In genomic region chr15:39918688-39919385, GRCh38 we compare ENCODE assay signal across 8 cellular contexts. TPM values are rescaled to one million over a fixed set of nuclear protein-coding genes. Genes with fewer than 3 reads are reported as not detected.
DNase-seq lines count a peak whose midpoint lies in the region; ATAC-seq and TF ChIP-seq lines count a peak whose summit lies in the region.

No MANE protein-coding gene starts in this region.

- peaks cover 18% of the 10 kb centered on the region for H3K4me1 ChIP-seq in CD4-positive, CD25-positive, alpha-beta regulatory T cell (ENCODE audit: control insufficient read depth, insufficient read depth, low read length, poor library complexity, severe bottlenecking)
- H3K4me1 ChIP-seq in endocrine pancreas (ENCODE audit: control insufficient read depth, insufficient read depth, low read length): no peaks in the 10 kb centered on the region

- peaks cover 48% of the 10 kb centered on the region for H3K27me3 Mint-ChIP-seq in CD4-positive, CD25-positive, alpha-beta regulatory T cell
- H3K27me3 Mint-ChIP-seq in nephron progenitor cell (ENCODE audit: low read depth, poor library complexity): peaks cover 42% of the 10 kb centered on the region

- H3K27me3 ChIP-seq in CD4-positive, CD25-positive, alpha-beta regulatory T cell (ENCODE audit: control insufficient read depth, insufficient read depth, low read length): peaks cover 28% of the 10 kb centered on the region
- no peaks in the 10 kb centered on the region for H3K27me3 ChIP-seq in MG63
- no peaks in the 10 kb centered on the region for H3K27me3 ChIP-seq in endocrine pancreas (ENCODE audit: control insufficient read depth, insufficient read depth, low read length)

- ATAC-seq in CD4-positive, CD25-positive, alpha-beta regulatory T cell (ENCODE audit: low read depth in 2 of 2): no peak

- H3K4me3 Mint-ChIP-seq in CD4-positive, CD25-positive, alpha-beta regulatory T cell: peak overlapping the region; percentile 37 to 76 (median 74)
- peak overlapping the region; percentile 75 for H3K4me3 Mint-ChIP-seq in nephron progenitor cell

- no peaks in the 10 kb centered on the region for H3K9me3 ChIP-seq in CD4-positive, CD25-positive, alpha-beta regulatory T cell (ENCODE audit: control insufficient read depth in 2 of 2, low read length in 2 of 2)
- H3K9me3 ChIP-seq in MG63 (no peaks in the 10 kb centered on the region), endocrine pancreas (ENCODE audit: control insufficient read depth, low read length) (no peaks in the 10 kb centered on the region)

- H3K27ac Mint-ChIP-seq in CD4-positive, CD25-positive, alpha-beta regulatory T cell: peak overlapping the region in 1 of 3 donors; percentile 34
- no peak overlapping the region for H3K27ac Mint-ChIP-seq in nephron progenitor cell

- no peaks in the 10 kb centered on the region for H3K36me3 Mint-ChIP-seq in CD4-positive, CD25-positive, alpha-beta regulatory T cell
- H3K36me3 Mint-ChIP-seq in nephron progenitor cell (ENCODE audit: low read depth): no peaks in the 10 kb centered on the region

- H3K4me1 Mint-ChIP-seq in CD4-positive, CD25-positive, alpha-beta regulatory T cell: peaks cover 0 to 14% (median 7%) of the 10 kb centered on the region in 4 donors
- H3K4me1 Mint-ChIP-seq in nephron progenitor cell: peaks cover 27% of the 10 kb centered on the region

- H3K27ac ChIP-seq in CD4-positive, CD25-positive, alpha-beta regulatory T cell (ENCODE audit: insufficient read depth, low read length, poor library complexity, severe bottlenecking): no peak overlapping the region

- H3K4me3 ChIP-seq in CD4-positive, CD25-positive, alpha-beta regulatory T cell (ENCODE audit: low read depth, low read length): no peak overlapping the region
- peak overlapping the region; percentile 92 for H3K4me3 ChIP-seq in MG63
- H3K4me3 ChIP-seq in endocrine pancreas (ENCODE audit: control insufficient read depth, insufficient read depth, low read length): peak overlapping the region; percentile 12

- DNase-seq in CD4-positive, CD25-positive, alpha-beta regulatory T cell: no peak
- no peak for DNase-seq in MG63
- no peak for DNase-seq in nephron progenitor cell
- DNase-seq in iPS-NIHi11 (ENCODE audit: low spot score): no peak
- DNase-seq in activated gamma-delta T cell treated with Interleukin-2 at 50 U/mL for 16 hours: no peak
- no peak for DNase-seq in middle frontal gyrus (ENCODE audit: extremely low spot score, low spot score)
- DNase-seq in OCI-M1 (lab: John Stamatoyannopoulos, UW): no peak

- H3K9ac ChIP-seq in endocrine pancreas (ENCODE audit: control insufficient read depth, insufficient read depth, low read length): no peak overlapping the region

- H3K9me3 Mint-ChIP-seq in CD4-positive, CD25-positive, alpha-beta regulatory T cell: peaks cover 0 to 2% (median 0%) of the 10 kb centered on the region in 7 donors
- H3K9me3 Mint-ChIP-seq in nephron progenitor cell: peaks cover 5% of the 10 kb centered on the region

- TF ChIP-seq CTCF in nephron progenitor cell (IDR thresholded peaks at IDR 0.05): no peak

- H3K36me3 ChIP-seq in CD4-positive, CD25-positive, alpha-beta regulatory T cell (ENCODE audit: control insufficient read depth, insufficient read depth, low read length): no peaks in the 10 kb centered on the region
- H3K36me3 ChIP-seq in MG63 (peaks cover 26% of the 10 kb centered on the region), endocrine pancreas (ENCODE audit: control insufficient read depth, insufficient read depth, low read length) (no peaks in the 10 kb centered on the region)

RNA-seq across cellular contexts. Expression of gene GPR176, which starts 1.2 kb away (rescaled TPM):
- total RNA-seq in CD4-positive, CD25-positive, alpha-beta regulatory T cell: not detected
- polyA plus RNA-seq in CD4-positive, CD25-positive, alpha-beta regulatory T cell: not detected
- 58.3 and 59.6 TPM in 2 replicates for total RNA-seq in MG63 (2014; rRNA removed; shearing (Covaris generic); ENCODE audit: low replicate concordance)

RNA-seq across cellular contexts. Expression of gene EIF2AK4, which starts 15.1 kb away (rescaled TPM):
- 13.2 TPM for total RNA-seq in CD4-positive, CD25-positive, alpha-beta regulatory T cell
- polyA plus RNA-seq in CD4-positive, CD25-positive, alpha-beta regulatory T cell: 10 to 100 TPM; 10.8 to 24.4 (median 14.5) TPM
- total RNA-seq in MG63 (2014; rRNA removed; shearing (Covaris generic); ENCODE audit: low replicate concordance): 61.7 and 69.2 TPM in 2 replicates

Comparison
In these comparisons a context has a peak if more than half of its experiments do, and no peak if none do; other contexts are left out.
1. RNA of gene GPR176, which starts 1.2 kb away (total RNA-seq): 58.3 to 59.6 TPM in MG63; not detected in CD4-positive, CD25-positive, alpha-beta regulatory T cell (single experiment); every median in the first group is over 10 times any median in the second.